ENCODE assay signal across 8 cellular contexts in the genomic region with DNA sequence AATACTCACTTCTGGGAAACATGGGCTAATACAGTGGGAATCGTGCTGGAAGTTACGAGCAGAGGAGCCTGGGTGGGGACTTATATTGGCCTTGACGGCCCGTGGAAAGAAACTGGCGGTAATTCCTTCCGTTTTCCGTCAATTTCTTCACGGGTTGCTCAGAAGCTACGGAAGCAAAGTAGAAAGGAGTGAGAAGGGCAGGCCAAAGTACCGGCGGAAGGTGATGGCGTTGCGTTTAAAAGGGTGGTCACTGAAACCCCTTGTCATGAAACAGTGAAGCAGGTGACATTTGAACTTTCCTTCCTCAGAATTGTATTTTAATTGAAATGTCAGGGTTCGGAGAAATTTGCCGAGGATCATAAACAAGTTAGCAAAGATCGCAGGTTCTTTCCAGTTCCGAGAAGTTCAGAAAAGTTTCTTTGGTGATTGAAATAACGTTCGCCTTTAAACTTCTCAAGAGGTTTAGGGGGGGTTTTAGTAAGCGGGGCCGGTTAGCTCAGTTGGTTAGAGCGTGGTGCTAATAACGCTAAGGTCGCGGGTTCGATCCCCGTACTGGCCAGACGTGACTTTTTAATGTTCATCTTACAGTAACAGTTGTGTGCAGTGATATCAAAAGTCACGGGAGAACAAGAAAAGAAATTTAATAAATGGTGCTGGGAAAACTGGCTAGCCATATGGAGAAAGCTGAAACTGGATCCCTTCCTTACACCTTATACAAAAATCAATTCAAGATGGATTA.
DNase-seq lines count a peak whose midpoint lies in the region; ATAC-seq and TF ChIP-seq lines count a peak whose summit lies in the region.
"Not testable (repeated sequence)": the region's sequence is repeated elsewhere in the genome, so short reads cannot be mapped to it uniquely, and the experiment has no call there.

No MANE protein-coding gene starts in this region.

- TF ChIP-seq CTCF in HFFc6 (IDR thresholded peaks at IDR 0.05); hepatocyte (IDR thresholded peaks at IDR 0.05; ENCODE audit: poor library complexity); neural progenitor cell (IDR thresholded peaks at IDR 0.05): not testable (repeated sequence)

- not testable (repeated sequence) for H3K9me3 Mint-ChIP-seq in HFFc6; activated naive CD4-positive, alpha-beta T cell treated with anti-CD3 and anti-CD28 coated beads, Interleukin-2, amount 10 ng/mL, durations not matched to agents 7 days and 5 days; neural progenitor cell; stimulated activated effector memory CD8-positive, alpha-beta T cell treated with anti-CD3 and anti-CD28 coated beads, Interleukin-12 subunit alpha, Interleukin-12 subunit beta, amount 100 ng/mL, for 72 hours

- not testable (repeated sequence) for H3K4me1 ChIP-seq in ectodermal cell (ENCODE audit: control insufficient read depth, insufficient read depth, low read length); hepatocyte (ENCODE audit: insufficient read depth); neural progenitor cell

- peak; percentile 78 for DNase-seq in Daoy (ENCODE audit: low read depth)
- DNase-seq in HFFc6, result peak; percentile 93
- peak; percentile 71 for DNase-seq in SK-MEL-5 (ENCODE audit: low read depth, low spot score)
- not testable (repeated sequence) for DNase-seq in activated naive CD4-positive, alpha-beta T cell treated with anti-CD3 and anti-CD28 coated beads, Interleukin-2, amount 10 ng/mL, durations not matched to agents 7 days and 5 days; hepatocyte (ENCODE audit: low spot score); stimulated activated effector memory CD8-positive, alpha-beta T cell treated with anti-CD3 and anti-CD28 coated beads, Interleukin-12 subunit alpha, Interleukin-12 subunit beta, amount 100 ng/mL, for 72 hours (ENCODE audit: low spot score in 2 of 2)
- DNase-seq in neural progenitor cell (ENCODE audit: low spot score), result peak; percentile 59

- not testable (repeated sequence) for H3K27ac ChIP-seq in ectodermal cell (ENCODE audit: insufficient read depth, low read depth, low read length, poor library complexity, severe bottlenecking); hepatocyte; neural progenitor cell

- H3K36me3 Mint-ChIP-seq in HFFc6 (ENCODE audit: low read depth); activated naive CD4-positive, alpha-beta T cell treated with anti-CD3 and anti-CD28 coated beads, Interleukin-2, amount 10 ng/mL, durations not matched to agents 7 days and 5 days; neural progenitor cell: not testable (repeated sequence)
- H3K36me3 Mint-ChIP-seq in stimulated activated effector memory CD8-positive, alpha-beta T cell treated with anti-CD3 and anti-CD28 coated beads, Interleukin-12 subunit alpha, Interleukin-12 subunit beta, amount 100 ng/mL, for 72 hours, result peaks cover 17% of the 10 kb centered on the region

- H3K9me2 ChIP-seq in hepatocyte (replicated peaks; ENCODE audit: insufficient read depth), result not testable (repeated sequence)

- CTCF ChIA-PET in activated naive CD4-positive, alpha-beta T cell treated with anti-CD3 and anti-CD28 coated beads, Interleukin-2, amount 10 ng/mL, durations not matched to agents 7 days and 5 days (lab: Charles Lee), result not testable (repeated sequence)

- not testable (repeated sequence) for H3F3A ChIP-seq in neural progenitor cell (ENCODE audit: low read depth)

- peak overlapping the region; percentile 34 for H3K4me2 ChIP-seq in hepatocyte
- peak overlapping the region; percentile 71 for H3K4me2 ChIP-seq in neural progenitor cell

- not testable (repeated sequence) for ATAC-seq in stimulated activated effector memory CD8-positive, alpha-beta T cell treated with anti-CD3 and anti-CD28 coated beads, Interleukin-12 subunit alpha, Interleukin-12 subunit beta, amount 100 ng/mL, for 72 hours

- H4K20me1 ChIP-seq in hepatocyte (ENCODE audit: insufficient read depth, poor library complexity, severe bottlenecking); neural progenitor cell (ENCODE audit: low read depth): not testable (repeated sequence)

- H3K4me3 ChIP-seq in ectodermal cell (ENCODE audit: insufficient read depth, low read depth, low read length), result peak overlapping the region; percentile 20
- not testable (repeated sequence) for H3K4me3 ChIP-seq in hepatocyte
- peak overlapping the region; percentile 53 for H3K4me3 ChIP-seq in neural progenitor cell

- H3K36me3 ChIP-seq in ectodermal cell (ENCODE audit: control insufficient read depth, insufficient read depth, low read length); hepatocyte (replicated peaks; ENCODE audit: insufficient read depth, low read depth); neural progenitor cell: not testable (repeated sequence)

- H3K9ac ChIP-seq in neural progenitor cell, result not testable (repeated sequence)

- H3K4me1 Mint-ChIP-seq in HFFc6 (ENCODE audit: low read depth) (peaks cover 14% of the 10 kb centered on the region), neural progenitor cell (peaks cover 14% of the 10 kb centered on the region)
- not testable (repeated sequence) for H3K4me1 Mint-ChIP-seq in activated naive CD4-positive, alpha-beta T cell treated with anti-CD3 and anti-CD28 coated beads, Interleukin-2, amount 10 ng/mL, durations not matched to agents 7 days and 5 days; stimulated activated effector memory CD8-positive, alpha-beta T cell treated with anti-CD3 and anti-CD28 coated beads, Interleukin-12 subunit alpha, Interleukin-12 subunit beta, amount 100 ng/mL, for 72 hours

- H3K27me3 Mint-ChIP-seq in HFFc6 (ENCODE audit: insufficient read depth) (peaks cover 23% of the 10 kb centered on the region), neural progenitor cell (ENCODE audit: insufficient read depth, low read depth) (peaks cover 25% of the 10 kb centered on the region)
- H3K27me3 Mint-ChIP-seq in activated naive CD4-positive, alpha-beta T cell treated with anti-CD3 and anti-CD28 coated beads, Interleukin-2, amount 10 ng/mL, durations not matched to agents 7 days and 5 days, result peaks cover 29% of the 10 kb centered on the region

- 1 to 2% methylated on average over 28 to 29 of the region's 29 CpGs for WGBS in ectodermal cell, 2 experiments
- 2% methylated on average over 27 of the region's 29 CpGs for WGBS in hepatocyte (ENCODE audit: low lambda C conversion rate, missing lambda C conversion rate)

- H3K79me2 ChIP-seq in hepatocyte; neural progenitor cell (ENCODE audit: low read depth): not testable (repeated sequence)

- in situ Hi-C loops in SK-MEL-5 (cut with HindIII; ENCODE audit: low pct_unique_long_range_greater_than_20kb, low sequenced_read_pairs), result not testable (repeated sequence)

- not testable (repeated sequence) for H3K9me3 ChIP-seq in ectodermal cell (ENCODE audit: control insufficient read depth, low read length); hepatocyte (ENCODE audit: low read depth); neural progenitor cell (ENCODE audit: low read depth)

- H2AFZ ChIP-seq in hepatocyte; neural progenitor cell (replicated peaks): not testable (repeated sequence)

- peaks cover 45% of the 10 kb centered on the region for H3K27me3 ChIP-seq in ectodermal cell (ENCODE audit: control insufficient read depth, insufficient read depth, low read length, poor library complexity, severe bottlenecking)
- H3K27me3 ChIP-seq in hepatocyte, result not testable (repeated sequence)
- peaks cover 41% of the 10 kb centered on the region for H3K27me3 ChIP-seq in neural progenitor cell

- H3K4me3 Mint-ChIP-seq in HFFc6, result peak overlapping the region; percentile 94
- H3K4me3 Mint-ChIP-seq in activated naive CD4-positive, alpha-beta T cell treated with anti-CD3 and anti-CD28 coated beads, Interleukin-2, amount 10 ng/mL, durations not matched to agents 7 days and 5 days; stimulated activated effector memory CD8-positive, alpha-beta T cell treated with anti-CD3 and anti-CD28 coated beads, Interleukin-12 subunit alpha, Interleukin-12 subunit beta, amount 100 ng/mL, for 72 hours: not testable (repeated sequence)
- H3K4me3 Mint-ChIP-seq in neural progenitor cell, result peak overlapping the region; percentile 87

- peak overlapping the region; percentile 40; the same call in 1 of the 2 replicates for H3K27ac Mint-ChIP-seq in HFFc6
- peak overlapping the region; percentile 71 for H3K27ac Mint-ChIP-seq in activated naive CD4-positive, alpha-beta T cell treated with anti-CD3 and anti-CD28 coated beads, Interleukin-2, amount 10 ng/mL, durations not matched to agents 7 days and 5 days
- H3K27ac Mint-ChIP-seq in neural progenitor cell, result peak overlapping the region; percentile 83
- H3K27ac Mint-ChIP-seq in stimulated activated effector memory CD8-positive, alpha-beta T cell treated with anti-CD3 and anti-CD28 coated beads, Interleukin-12 subunit alpha, Interleukin-12 subunit beta, amount 100 ng/mL, for 72 hours, result peak overlapping the region; percentile 54
